ENCODE assay signal across 20 cellular contexts in genomic region chr2:119307419-119308140, GRCh38. TPM values are rescaled to one million over a fixed set of nuclear protein-coding genes. Genes with fewer than 3 reads are reported as not detected.
DNase-seq lines count a peak whose midpoint lies in the region; ATAC-seq, FAIRE-seq and TF ChIP-seq lines count a peak whose summit lies in the region.
"Had no signal": no experiment of that assay in that cellular context is flagged by ENCODE, and none has a peak within 500 bp of the region (broad histone marks: within the 10 kb centered on the region; RNA-seq: fewer than 3 reads in every experiment).

No MANE protein-coding gene starts in this region.

- peak; percentile 11 for FAIRE-seq in K562 (lab: Jason Lieb, UNC)
- FAIRE-seq in endothelial cell of umbilical vein (lab: Jason Lieb, UNC), result no peak
- FAIRE-seq: GM12878 had no signal

- ATAC-seq in GM23338 (peak; percentile 80), K562 (no peak), gastrocnemius medialis (no peak)
- ATAC-seq: GM12878 had no signal

- H3K27ac Mint-ChIP-seq in GM23338, result no peak overlapping the region
- H3K27ac Mint-ChIP-seq: CD4-positive, CD25-positive, alpha-beta regulatory T cell; CD8-positive, alpha-beta memory T cell had no signal

- no peaks in the 10 kb centered on the region for H3K9me3 Mint-ChIP-seq in GM23338
- H3K9me3 Mint-ChIP-seq: CD4-positive, CD25-positive, alpha-beta regulatory T cell; CD8-positive, alpha-beta memory T cell had no signal

- H4K20me1 ChIP-seq in GM23338 (replicated peaks; ENCODE audit: insufficient read depth) (no peaks in the 10 kb centered on the region), K562 (replicated peaks; ENCODE audit: control insufficient read depth, insufficient read depth, low read length) (0 out of 2 replicates have a peak, but pooled peaks cover 2% of the 10 kb centered on the region), endothelial cell of umbilical vein (replicated peaks; ENCODE audit: control insufficient read depth, extremely low read depth, insufficient read depth, low read length) (no peaks in the 10 kb centered on the region)

- TF ChIP-seq POLR2A in K562 (conservative IDR thresholded peaks at IDR 0.05) (no peak), endothelial cell of umbilical vein (IDR thresholded peaks at IDR 0.05; ENCODE audit: low read depth, low read length) (no peak), gastrocnemius medialis (IDR thresholded peaks at IDR 0.05) (no peak)

- no peak for TF ChIP-seq RAD21 in K562 (CRISPR knock-in tag; conservative IDR thresholded peaks at IDR 0.05 in 1 of 2, IDR thresholded peaks at IDR 0.05 in 1 of 2)

- H3F3A ChIP-seq in GM23338 (replicated peaks; ENCODE audit: low read depth), result no peaks in the 10 kb centered on the region

- H3K36me3 ChIP-seq in GM23338 (ENCODE audit: insufficient read depth) (no peaks in the 10 kb centered on the region), K562 (ENCODE audit: control insufficient read depth, insufficient read depth, low read length) (no peaks in the 10 kb centered on the region), endothelial cell of umbilical vein (ENCODE audit: control insufficient read depth in 2 of 2, extremely low read depth in 1 of 2, insufficient read depth in 2 of 2, low read length in 2 of 2) (no peaks in the 10 kb centered on the region), gastrocnemius medialis (no peaks in the 10 kb centered on the region), A673 (ENCODE audit: insufficient read depth, low read length, poor library complexity, severe bottlenecking) (no peaks in the 10 kb centered on the region)
- H3K36me3 ChIP-seq: BE2C, HAP-1 had no signal

- intact Hi-C loops in K562 (cut with micrococcal nuclease), result loop anchor here (2.0 kb wide), 1 partner anchor 89 kb away; no protein-coding TSS in a partner anchor
- intact Hi-C loops in endothelial cell of umbilical vein (cut with micrococcal nuclease), result no loop called here
- intact Hi-C loops in gastrocnemius medialis (cut with DNase I; ENCODE audit: low total_unique reads), result loop anchor here (5.0 kb wide), 3 partner anchors 60 to 995 kb away; partner anchors contain the start of genes C2orf76 and DBI
- intact Hi-C loops in A673 (cut with micrococcal nuclease; ENCODE audit: unreplicated experiment), result no loop called here

- POLR2A ChIA-PET in K562 (lab: Yijun Ruan, JAX), result no interaction called here
- POLR2A ChIA-PET in endothelial cell of umbilical vein (lab: Charles Lee), result no interaction called here
- POLR2A ChIA-PET in A673 (lab: Charles Lee; ENCODE audit: low non-redundant PET), result no interaction called here

- 0 out of 2 replicates have a peak overlapping the region, but pooled peaks have one; percentile 7 for H3K4me2 ChIP-seq in GM23338
- H3K4me2 ChIP-seq in K562 (ENCODE audit: insufficient read depth, low read length), result no peak overlapping the region
- H3K4me2 ChIP-seq in endothelial cell of umbilical vein (ENCODE audit: insufficient read depth, low read length), result no peak overlapping the region

- in situ Hi-C loops in K562 (cut with MboI) (no loop called here), gastrocnemius medialis (cut with MboI; ENCODE audit: low sequenced_read_pairs in 4 of 4) (loop anchor here in 3 of 4 donors (25.0 kb wide), 2 partner anchors 295 to 420 kb away; no protein-coding TSS in a partner anchor)

- no peaks in the 10 kb centered on the region for H3K36me3 Mint-ChIP-seq in GM23338 (ENCODE audit: low read depth)

- WGBS in K562 (ENCODE audit: insufficient coverage, low coverage, missing lambda C conversion rate), result 24% methylated on average over 7 of the region's 7 CpGs

- dilution Hi-C loops in endothelial cell of umbilical vein (cut with MboI; ENCODE audit: extremely low pct_ligation_motif_present, low sequenced_read_pairs), result no loop called here

- H2AFZ ChIP-seq in GM23338 (0 out of 2 replicates have a peak overlapping the region, but pooled peaks have one; percentile 8), K562 (ENCODE audit: low read depth, low read length) (no peak overlapping the region), endothelial cell of umbilical vein (ENCODE audit: low read depth, low read length) (no peak overlapping the region)

- H3K79me2 ChIP-seq in GM23338 (replicated peaks; ENCODE audit: insufficient read depth) (no peaks in the 10 kb centered on the region), K562 (ENCODE audit: control insufficient read depth, insufficient read depth, low read length) (no peaks in the 10 kb centered on the region), endothelial cell of umbilical vein (ENCODE audit: control insufficient read depth, insufficient read depth, low read length) (no peaks in the 10 kb centered on the region)

- H3K9me3 ChIP-seq in K562 (replicated peaks; ENCODE audit: control insufficient read depth, insufficient read depth, low read depth, low read length), result no peaks in the 10 kb centered on the region
- no peaks in the 10 kb centered on the region for H3K9me3 ChIP-seq in endothelial cell of umbilical vein (replicated peaks; ENCODE audit: control insufficient read depth, insufficient read depth, low read length)
- H3K9me3 ChIP-seq in gastrocnemius medialis, result no peaks in the 10 kb centered on the region
- no peaks in the 10 kb centered on the region for H3K9me3 ChIP-seq in A673 (ENCODE audit: low read depth, low read length, poor library complexity, severe bottlenecking)
- H3K9me3 ChIP-seq: BE2C, HAP-1 had no signal

- H3K27me3 ChIP-seq in GM23338 (ENCODE audit: insufficient read depth), result no peaks in the 10 kb centered on the region
- H3K27me3 ChIP-seq in K562 (ENCODE audit: control insufficient read depth in 2 of 2, insufficient read depth in 2 of 2, low read length in 2 of 2), result peaks cover 5 to 11% of the 10 kb centered on the region in 2 experiments; a peak in 2 of 5 replicates
- H3K27me3 ChIP-seq in endothelial cell of umbilical vein (ENCODE audit: control insufficient read depth in 2 of 2, insufficient read depth in 2 of 2, low read length in 2 of 2), result no peaks in the 10 kb centered on the region
- no peaks in the 10 kb centered on the region for H3K27me3 ChIP-seq in gastrocnemius medialis
- no peaks in the 10 kb centered on the region for H3K27me3 ChIP-seq in A673 (replicated peaks; ENCODE audit: insufficient read depth, low read depth, low read length, poor library complexity)
- H3K27me3 ChIP-seq: BE2C had no signal

- H3K4me1 Mint-ChIP-seq in GM23338, result peaks cover 47% of the 10 kb centered on the region
- H3K4me1 Mint-ChIP-seq: CD4-positive, CD25-positive, alpha-beta regulatory T cell; CD8-positive, alpha-beta memory T cell had no signal

- TF ChIP-seq CTCF in GM23338 (conservative IDR thresholded peaks at IDR 0.05; ENCODE audit: low read depth in 2 of 2) (no peak), K562 (IDR thresholded peaks at IDR 0.05 in 2 of 3, conservative IDR thresholded peaks at IDR 0.05 in 1 of 3; ENCODE audit: insufficient read depth in 2 of 3, low read depth in 1 of 3, low read length in 3 of 3) (no peak), endothelial cell of umbilical vein (IDR thresholded peaks at IDR 0.05; ENCODE audit: extremely low read depth in 1 of 2, insufficient read depth in 1 of 2, low read depth in 1 of 2, low read length in 2 of 2) (no peak), gastrocnemius medialis (IDR thresholded peaks at IDR 0.05 in 4 of 5, conservative IDR thresholded peaks at IDR 0.05 in 1 of 5) (no peak), A673 (conservative IDR thresholded peaks at IDR 0.05; ENCODE audit: low read depth, low read length) (no peak)

- no peaks in the 10 kb centered on the region for H3K9me1 ChIP-seq in K562 (ENCODE audit: control insufficient read depth, insufficient read depth, low read length)
- no peaks in the 10 kb centered on the region for H3K9me1 ChIP-seq in endothelial cell of umbilical vein (replicated peaks; ENCODE audit: control insufficient read depth, extremely low read depth, insufficient read depth, low read length)

- no peaks in the 10 kb centered on the region for H3K9me2 ChIP-seq in GM23338 (ENCODE audit: insufficient read depth)

- no TSS peak for BruUV-seq in K562 (replicated peaks; lab: Mats Ljungman, UMichigan)
- BruUV-seq in endothelial cell of umbilical vein (replicated peaks; lab: Mats Ljungman, UMichigan), result no TSS peak
- BruUV-seq in A673 (replicated peaks; lab: Mats Ljungman, UMichigan), result no TSS peak

- CTCF ChIA-PET in K562 (lab: Yijun Ruan, JAX; ENCODE audit: low intra/inter-chr PET ratio), result no interaction called here
- CTCF ChIA-PET in endothelial cell of umbilical vein (lab: Charles Lee), result interaction anchor here (1.5 kb wide), 1 partner anchor 16 kb away, joined by 4 read pairs; no protein-coding TSS in a partner anchor
- CTCF ChIA-PET in A673 (lab: Charles Lee), result no interaction called here

- TF ChIP-seq EP300 in K562 (IDR thresholded peaks at IDR 0.05; ENCODE audit: low read length), result no peak

- DNase-seq in GM23338 (ENCODE audit: low spot score) (peak; percentile 30), K562 (ENCODE audit: extremely low read depth in 1 of 4, low spot score in 3 of 4) (no peak), endothelial cell of umbilical vein (ENCODE audit: low read depth, low spot score) (peak; percentile 24), gastrocnemius medialis (no peak), GM19240 (ENCODE audit: insufficient read length, low spot score) (no peak), NCI-H82 treated with DMSO at 0.1 percent for 48 hours (lab: John Stamatoyannopoulos, UW; ENCODE audit: unreplicated experiment) (no peak), A673 (ENCODE audit: low spot score) (no peak)
- DNase-seq: ACHN; BE2C; C1 segment of cervical spinal cord; CD4-positive, CD25-positive, alpha-beta regulatory T cell; CD8-positive, alpha-beta memory T cell; COR-L47; DMS 273 treated with DMSO at 0.1 percent for 48 hours; DMS53; DND-41; EL had no signal

- H3K27ac ChIP-seq in GM23338 (ENCODE audit: low read depth), result no peak overlapping the region
- no peak overlapping the region for H3K27ac ChIP-seq in K562 (ENCODE audit: extremely low read depth, low read depth, low read length)
- no peak overlapping the region for H3K27ac ChIP-seq in endothelial cell of umbilical vein (ENCODE audit: insufficient read depth, low read depth, low read length)
- H3K27ac ChIP-seq in gastrocnemius medialis, result peak overlapping the region; percentile 82 to 90 (median 85)
- H3K27ac ChIP-seq in A673 (ENCODE audit: low read depth, low read length, poor library complexity, severe bottlenecking), result no peak overlapping the region
- H3K27ac ChIP-seq: HL-60 had no signal

- peaks cover 22% of the 10 kb centered on the region for H3K4me1 ChIP-seq in GM23338 (ENCODE audit: insufficient read depth)
- H3K4me1 ChIP-seq in K562 (replicated peaks in 1 of 2; ENCODE audit: control insufficient read depth in 2 of 2, insufficient read depth in 2 of 2, low read length in 2 of 2), result no peaks in the 10 kb centered on the region
- no peaks in the 10 kb centered on the region for H3K4me1 ChIP-seq in endothelial cell of umbilical vein (ENCODE audit: control insufficient read depth, extremely low read depth, insufficient read depth, low read length)
- peaks cover 8 to 19% of the 10 kb centered on the region in 2 donors for H3K4me1 ChIP-seq in gastrocnemius medialis
- H3K4me1 ChIP-seq in A673 (ENCODE audit: insufficient read depth, low read length, poor library complexity, severe bottlenecking), result peaks cover 23% of the 10 kb centered on the region
- H3K4me1 ChIP-seq: BE2C, HAP-1 had no signal

- H3K9ac ChIP-seq in K562 (ENCODE audit: insufficient read depth in 1 of 2, low read depth in 2 of 2, low read length in 2 of 2), result no peak overlapping the region
- H3K9ac ChIP-seq in endothelial cell of umbilical vein (replicated peaks; ENCODE audit: extremely low read depth, insufficient read depth, low read length), result no peak overlapping the region

- H3K4me3 ChIP-seq in GM23338, result no peak overlapping the region
- no peak overlapping the region for H3K4me3 ChIP-seq in K562
- no peak overlapping the region for H3K4me3 ChIP-seq in endothelial cell of umbilical vein (replicated peaks in 1 of 3; ENCODE audit: insufficient read depth in 1 of 3, low read depth in 1 of 3, low read length in 3 of 3)
- no peak overlapping the region for H3K4me3 ChIP-seq in gastrocnemius medialis
- no peak overlapping the region for H3K4me3 ChIP-seq in A673 (ENCODE audit: low read depth, low read length, poor library complexity, severe bottlenecking)
- H3K4me3 ChIP-seq: GM12878, HAP-1 had no signal

- H3K4me3 Mint-ChIP-seq in GM23338, result no peak overlapping the region
- H3K4me3 Mint-ChIP-seq: CD4-positive, CD25-positive, alpha-beta regulatory T cell; CD8-positive, alpha-beta memory T cell had no signal

- peaks cover 2% of the 10 kb centered on the region for H3K27me3 Mint-ChIP-seq in GM23338 (ENCODE audit: insufficient read depth, low read depth, poor library complexity)
- H3K27me3 Mint-ChIP-seq: CD4-positive, CD25-positive, alpha-beta regulatory T cell; CD8-positive, alpha-beta memory T cell had no signal

RNA-seq across cellular contexts. Expression of gene C2orf76, which starts 59.1 kb away (rescaled TPM):
- total RNA-seq in GM23338 (2014; rRNA removed; shearing (Covaris generic)), result 5.8 and 9.6 TPM in 2 replicates
- polyA plus RNA-seq in GM23338 (2016; fragmentation: Nextera tagmentation; extraction: Ambion mirVana) (21.6 and 25.3 TPM in 2 replicates), K562 (2011; rRNA removed) (12.4 and 15.7 TPM in 2 replicates), K562 (2014; fragmentation: Illumina TruSeq; extraction: Trizol) (15.1 and 15.2 TPM in 2 replicates), K562 (2014; fragmentation: Nextera tagmentation; extraction: Ambion mirVana) (10 to 100 TPM; 26.1 to 26.2 TPM), K562 (2014; rRNA removed) (13.4 and 14.4 TPM in 2 replicates), endothelial cell of umbilical vein (6.0 and 7.4 TPM in 2 replicates)
- total RNA-seq in K562 (2011; cell fraction: chromatin; rRNA removed; ENCODE audit: low replicate concordance), result 4.1 and 6.2 TPM in 2 replicates
- total RNA-seq in K562 (2011; cell fraction: nucleolus; rRNA removed), result 2.3 and 3.3 TPM in 2 replicates
- total RNA-seq in K562 (2011; cell fraction: nucleoplasm; rRNA removed), result 4.6 and 5.0 TPM in 2 replicates
- total RNA-seq in K562 (2014; rRNA removed) (4.8 and 8.9 TPM in 2 replicates), K562 (2014; rRNA removed; fragmentation: Illumina TruSeq; extraction: Trizol) (12.0 and 15.6 TPM in 2 replicates), K562 (2015; rRNA removed; fragmentation: Illumina TruSeq; extraction: Trizol) (11.7 and 14.5 TPM in 2 replicates), K562 (2021) (8.6 and 8.7 TPM in 2 replicates), endothelial cell of umbilical vein (12.0 and 12.1 TPM in 2 replicates), gastrocnemius medialis (1 to 10 TPM in 2 of 4 donors, under 1 TPM in 1, not detected in 1; 0.61 to 5.9 (median 2.6) TPM), A673 (2021) (11.1 and 13.4 TPM in 2 replicates)
- polyA plus RNA-seq in K562 (2011; cell fraction: cytosol; rRNA removed), result 3.1 and 5.8 TPM in 2 replicates
- 6.5 and 8.1 TPM in 2 replicates for polyA plus RNA-seq in K562 (2011; cell fraction: nucleus; rRNA removed)
- 6.5 and 19.3 TPM in 2 replicates for polyA plus RNA-seq in K562 (2012)
- polyA minus RNA-seq in K562 (2011; rRNA and poly(A)+ RNA removed), result 4.4 and 6.0 TPM in 2 replicates
- 1.4 and 3.0 TPM in 2 replicates for polyA minus RNA-seq in K562 (2011; cell fraction: cytosol; rRNA and poly(A)+ RNA removed)
- 3.0 and 4.1 TPM in 2 replicates for polyA minus RNA-seq in K562 (2011; cell fraction: nucleus; rRNA and poly(A)+ RNA removed)
- 12.1 and 12.9 TPM in 2 replicates for polyA plus RNA-seq in endothelial cell of umbilical vein (2011; cell fraction: cytosol; rRNA removed)
- polyA plus RNA-seq in endothelial cell of umbilical vein (2011; cell fraction: nucleus; rRNA removed), result 4.5 and 5.6 TPM in 2 replicates
- polyA plus RNA-seq in endothelial cell of umbilical vein (2012), result 18.6 and 26.4 TPM in 2 replicates
- 5.8 and 9.4 TPM in 2 replicates for polyA minus RNA-seq in endothelial cell of umbilical vein
- not detected for polyA minus RNA-seq in endothelial cell of umbilical vein (2011; cell fraction: cytosol; rRNA and poly(A)+ RNA removed)
- 8.4 and 9.9 TPM in 2 replicates for polyA minus RNA-seq in endothelial cell of umbilical vein (2011; cell fraction: nucleus; rRNA and poly(A)+ RNA removed)

RNA-seq across cellular contexts. Expression of gene DBI, which starts 59.2 kb away (rescaled TPM):
- 171 and 266 TPM in 2 replicates for total RNA-seq in GM23338 (2014; rRNA removed; shearing (Covaris generic))
- polyA plus RNA-seq in GM23338 (2016; fragmentation: Nextera tagmentation; extraction: Ambion mirVana), result 873 and 893 TPM in 2 replicates
- 11.4 and 13.4 TPM in 2 replicates for total RNA-seq in K562 (2011; cell fraction: chromatin; rRNA removed; ENCODE audit: low replicate concordance)
- total RNA-seq in K562 (2011; cell fraction: nucleolus; rRNA removed), result 17.2 and 21.8 TPM in 2 replicates
- 17.8 and 26.2 TPM in 2 replicates for total RNA-seq in K562 (2011; cell fraction: nucleoplasm; rRNA removed)
- total RNA-seq in K562 (2014; rRNA removed), result 65.0 and 71.6 TPM in 2 replicates
- total RNA-seq in K562 (2014; rRNA removed; fragmentation: Illumina TruSeq; extraction: Trizol), result 195 and 198 TPM in 2 replicates
- total RNA-seq in K562 (2015; rRNA removed; fragmentation: Illumina TruSeq; extraction: Trizol), result 230 and 236 TPM in 2 replicates
- total RNA-seq in K562 (2021), result 52.4 and 55.8 TPM in 2 replicates
- polyA plus RNA-seq in K562 (2011; rRNA removed), result 134 and 135 TPM in 2 replicates
- polyA plus RNA-seq in K562 (2011; cell fraction: cytosol; rRNA removed), result 42.1 and 73.6 TPM in 2 replicates
- polyA plus RNA-seq in K562 (2011; cell fraction: nucleus; rRNA removed), result 21.9 and 37.3 TPM in 2 replicates
- 85.6 and 165 TPM in 2 replicates for polyA plus RNA-seq in K562 (2012)
- polyA plus RNA-seq in K562 (2014; fragmentation: Illumina TruSeq; extraction: Trizol), result 159 and 194 TPM in 2 replicates
- 100 to 1,000 TPM; 406 to 443 TPM for polyA plus RNA-seq in K562 (2014; fragmentation: Nextera tagmentation; extraction: Ambion mirVana)
- polyA plus RNA-seq in K562 (2014; rRNA removed), result 186 and 194 TPM in 2 replicates
- 36.8 and 42.2 TPM in 2 replicates for polyA minus RNA-seq in K562 (2011; rRNA and poly(A)+ RNA removed)
- polyA minus RNA-seq in K562 (2011; cell fraction: cytosol; rRNA and poly(A)+ RNA removed), result 12.3 and 16.1 TPM in 2 replicates
- 14.5 and 23.5 TPM in 2 replicates for polyA minus RNA-seq in K562 (2011; cell fraction: nucleus; rRNA and poly(A)+ RNA removed)
- total RNA-seq in endothelial cell of umbilical vein, result 214 and 245 TPM in 2 replicates
- polyA plus RNA-seq in endothelial cell of umbilical vein, result 190 and 233 TPM in 2 replicates
- polyA plus RNA-seq in endothelial cell of umbilical vein (2011; cell fraction: cytosol; rRNA removed), result 392 and 460 TPM in 2 replicates
- 89.5 and 136 TPM in 2 replicates for polyA plus RNA-seq in endothelial cell of umbilical vein (2011; cell fraction: nucleus; rRNA removed)
- 340 and 408 TPM in 2 replicates for polyA plus RNA-seq in endothelial cell of umbilical vein (2012)
- polyA minus RNA-seq in endothelial cell of umbilical vein, result 74.5 and 84.3 TPM in 2 replicates
- polyA minus RNA-seq in endothelial cell of umbilical vein (2011; cell fraction: cytosol; rRNA and poly(A)+ RNA removed), result 27.0 TPM
- 21.1 and 26.7 TPM in 2 replicates for polyA minus RNA-seq in endothelial cell of umbilical vein (2011; cell fraction: nucleus; rRNA and poly(A)+ RNA removed)
- 100 to 1,000 TPM in 1 of 4 donors, 10 to 100 TPM in 3; 17.3 to 102 (median 55.2) TPM for total RNA-seq in gastrocnemius medialis
- total RNA-seq in A673 (2021), result 215 and 230 TPM in 2 replicates

Comparison
In these comparisons a context has a peak if more than half of its experiments do, and no peak if none do; other contexts are left out.
1. DNase-seq: peak in GM23338 (single experiment) and endothelial cell of umbilical vein (single experiment); none in K562 (0 of 4), gastrocnemius medialis (0 of 2), GM19240 (single experiment), NCI-H82 treated with DMSO at 0.1 percent for 48 hours (single experiment) and A673 (single experiment).
2. H3K27ac ChIP-seq: peak in gastrocnemius medialis (4 of 4); none in GM23338 (single experiment), K562 (single experiment), endothelial cell of umbilical vein (single experiment) and A673 (single experiment).
3. intact Hi-C loops: an anchor here in K562 (2.0 kb wide) and gastrocnemius medialis (5.0 kb wide); none called in endothelial cell of umbilical vein and A673.